In genomic region chr16:30377812-30378235, GRCh38 we compare ENCODE assay signal across 8 cellular contexts. TPM values are rescaled to one million over a fixed set of nuclear protein-coding genes. Genes with fewer than 3 reads are reported as not detected.
A peak's percentile ranks its signal among the peaks of the same experiment; 100 is the strongest.
DNase-seq lines count a peak whose midpoint lies in the region; ATAC-seq, FAIRE-seq and TF ChIP-seq lines count a peak whose summit lies in the region.

No MANE protein-coding gene starts in this region.

- H2AFZ ChIP-seq in HepG2 (ENCODE audit: low read length), result no peak overlapping the region

- intact Hi-C loops in dendritic cell treated with granulocyte-macrophage colony-stimulating factor and Interleukin-4, amounts not matched to agents 40 ng/mL and 50 ng/mL, for 4 days (cut with micrococcal nuclease), result loop anchor here (1.0 kb wide), 1 partner anchor 8 kb away; the partner anchor contains the start of gene TBC1D10B
- intact Hi-C loops in HepG2 (cut with micrococcal nuclease; ENCODE audit: unreplicated experiment), result loop anchor here (1.0 to 2.0 kb wide), 2 partner anchors 17 to 57 kb away; partner anchors contain the start of gene ZNF48

- TF ChIP-seq RAD21 in HepG2 (CRISPR knock-in tag; IDR thresholded peaks at IDR 0.05), result peak; percentile 23; the same call in 1 of the 2 replicates

- H3K27me3 Mint-ChIP-seq in dendritic cell treated with granulocyte-macrophage colony-stimulating factor and Interleukin-4, amounts not matched to agents 40 ng/mL and 50 ng/mL, for 4 days, result peaks cover 7% of the 10 kb centered on the region

- no peaks in the 10 kb centered on the region for H3K9me3 Mint-ChIP-seq in dendritic cell treated with granulocyte-macrophage colony-stimulating factor and Interleukin-4, amounts not matched to agents 40 ng/mL and 50 ng/mL, for 4 days

- no TSS peak for BruUV-seq in HepG2 (replicated peaks; lab: Mats Ljungman, UMichigan)

- H4K20me1 ChIP-seq in HepG2 (ENCODE audit: insufficient read depth, low read length), result no peaks in the 10 kb centered on the region

- in situ Hi-C loops in HepG2 (cut with HindIII; ENCODE audit: extremely low pct_ligation_motif_present, low pct_unique_long_range_greater_than_20kb), result no loop called here

- TF ChIP-seq POLR2A in HepG2 (IDR thresholded peaks at IDR 0.05; ENCODE audit: insufficient read depth in 1 of 2, low read depth in 2 of 2, low read length in 2 of 2), result no peak

- ATAC-seq in GM18907 (IDR thresholded peaks at IDR 0.05; ENCODE audit: unreplicated experiment) (peak; percentile 40), HG03342 (IDR thresholded peaks at IDR 0.05; ENCODE audit: unreplicated experiment) (peak; percentile 27), HepG2 (peak; percentile 12)

- TF ChIP-seq CTCF in HepG2 (CRISPR knock-in tag; IDR thresholded peaks at IDR 0.05), result no peak

- peaks cover 54% of the 10 kb centered on the region for H3K4me1 ChIP-seq in HepG2 (ENCODE audit: insufficient read depth, low read length)

- WGBS in HepG2 (ENCODE audit: low lambda C conversion rate), result 61% methylated on average over 39 of the region's 39 CpGs

- peak overlapping the region; percentile 88 for H3K4me3 Mint-ChIP-seq in dendritic cell treated with granulocyte-macrophage colony-stimulating factor and Interleukin-4, amounts not matched to agents 40 ng/mL and 50 ng/mL, for 4 days

- peaks cover 10% of the 10 kb centered on the region for H3K36me3 Mint-ChIP-seq in dendritic cell treated with granulocyte-macrophage colony-stimulating factor and Interleukin-4, amounts not matched to agents 40 ng/mL and 50 ng/mL, for 4 days (ENCODE audit: low read depth)

- peak overlapping the region; percentile 100 for H3K27ac Mint-ChIP-seq in dendritic cell treated with granulocyte-macrophage colony-stimulating factor and Interleukin-4, amounts not matched to agents 40 ng/mL and 50 ng/mL, for 4 days

- H3K27ac ChIP-seq in HepG2 (ENCODE audit: extremely low read length, insufficient read depth, low read length), result peak overlapping the region; percentile 90

- no peaks in the 10 kb centered on the region for H3K9me3 ChIP-seq in HepG2 (ENCODE audit: low read length)

- no peaks in the 10 kb centered on the region for H3K36me3 ChIP-seq in HepG2 (replicated peaks in 1 of 2; ENCODE audit: control insufficient read depth in 1 of 2, insufficient read depth in 2 of 2, low read length in 2 of 2)

- H3K9ac ChIP-seq in HepG2 (ENCODE audit: insufficient read depth, low read depth, low read length), result peak overlapping the region; percentile 57

- no peak for FAIRE-seq in HepG2 (lab: Jason Lieb, UNC)

- peak overlapping the region; percentile 97 for H3K4me2 ChIP-seq in HepG2 (ENCODE audit: low read depth, low read length)

- CTCF ChIA-PET in HepG2 (lab: Yijun Ruan, JAX; ENCODE audit: low intra/inter-chr PET ratio, low total read pairs), result no interaction called here

- TF ChIP-seq EP300 in HepG2 (IDR thresholded peaks at IDR 0.05; ENCODE audit: low read depth in 2 of 2, low read length in 2 of 2), result no peak; a peak in 1 of 4 replicates
- TF ChIP-seq EP300 in HepG2 (CRISPR knock-in tag; IDR thresholded peaks at IDR 0.05; ENCODE audit: borderline replicate concordance), result no peak

- H3K79me2 ChIP-seq in HepG2 (ENCODE audit: insufficient read depth, low read length), result peaks cover 2% of the 10 kb centered on the region

- H3K4me3 ChIP-seq in HepG2 (replicated peaks in 1 of 3; ENCODE audit: insufficient read depth in 1 of 3, low read depth in 2 of 3, low read length in 3 of 3), result peak overlapping the region; percentile 46 to 97 (median 71); a peak in 4 of 6 replicates

- no peaks in the 10 kb centered on the region for H3K27me3 ChIP-seq in HepG2 (ENCODE audit: control insufficient read depth in 1 of 2, insufficient read depth in 2 of 2, low read length in 2 of 2)

- H3K4me1 Mint-ChIP-seq in dendritic cell treated with granulocyte-macrophage colony-stimulating factor and Interleukin-4, amounts not matched to agents 40 ng/mL and 50 ng/mL, for 4 days (ENCODE audit: low read depth), result peaks cover 47% of the 10 kb centered on the region

- POLR2A ChIA-PET in HepG2 (lab: Yijun Ruan, JAX), result interaction anchor here (1.2 to 2.0 kb wide), 5 partner anchors 13 to 32 kb away, joined by 3 to 7 read pairs (median 5); partner anchors contain the start of genes CD2BP2 and ZNF48

- peak; percentile 58 for DNase-seq in 8988T
- DNase-seq in NCI-H446 treated with DMSO at 0.1 percent for 48 hours (lab: John Stamatoyannopoulos, UW), result peak; percentile 68
- peak; percentile 87 for DNase-seq in activated CD4-positive, alpha-beta T cell treated with anti-CD3 and anti-CD28 coated beads for 48 hours
- DNase-seq in HepG2 (ENCODE audit: low spot score), result peak; percentile 73
- DNase-seq in stimulated activated CD4-positive, alpha-beta T cell treated with anti-CD3 and anti-CD28 coated beads, Interleukin-2, amount 100 ng/mL, for 4 hours (ENCODE audit: low read depth), result peak; percentile 88

RNA-seq across cellular contexts. Expression of gene MYL11, which starts 3.2 kb away (rescaled TPM):
- total RNA-seq in HepG2 (2016; rRNA removed; fragmentation: Illumina TruSeq; extraction: Trizol), result not detected in 2 replicates
- not detected in 2 replicates for total RNA-seq in HepG2 (2016; cell fraction: cytosol; rRNA removed; fragmentation: Illumina TruSeq; extraction: Trizol; ENCODE audit: low read depth)
- total RNA-seq in HepG2 (2016; cell fraction: insoluble cytoplasmic fraction; rRNA removed; fragmentation: Illumina TruSeq; extraction: Trizol), result not detected in 2 replicates
- 0.62 TPM in 1 of 2 replicates, not detected in the other for total RNA-seq in HepG2 (2016; cell fraction: membrane; rRNA removed; fragmentation: Illumina TruSeq; extraction: Trizol)
- not detected in 2 replicates for total RNA-seq in HepG2 (2016; cell fraction: nucleus; rRNA removed; fragmentation: Illumina TruSeq; extraction: Trizol)
- polyA plus RNA-seq in HepG2 (2011; rRNA removed), result not detected in 2 replicates
- polyA plus RNA-seq in HepG2 (2011; cell fraction: cytosol; rRNA removed), result not detected in 2 replicates
- not detected in 2 replicates for polyA plus RNA-seq in HepG2 (2011; cell fraction: nucleus; rRNA removed)
- polyA plus RNA-seq in HepG2 (2012), result not detected in 2 replicates
- polyA plus RNA-seq in HepG2 (2016; cell fraction: cytosol; fragmentation: Illumina TruSeq; extraction: Trizol; ENCODE audit: low read depth), result 0.72 and 1.3 TPM in 2 replicates
- not detected in 2 replicates for polyA plus RNA-seq in HepG2 (2016; cell fraction: insoluble cytoplasmic fraction; fragmentation: Illumina TruSeq; extraction: Trizol; ENCODE audit: low read depth)
- 0.87 TPM in 1 of 2 replicates, not detected in the other for polyA plus RNA-seq in HepG2 (2016; cell fraction: membrane; fragmentation: Illumina TruSeq; extraction: Trizol; ENCODE audit: low read depth)
- not detected in 2 replicates for polyA plus RNA-seq in HepG2 (2016; cell fraction: nucleus; fragmentation: Illumina TruSeq; extraction: Trizol; ENCODE audit: insufficient read depth, low read depth)
- not detected in 2 replicates for polyA minus RNA-seq in HepG2 (2011; rRNA and poly(A)+ RNA removed; ENCODE audit: low replicate concordance)
- not detected in 2 replicates for polyA minus RNA-seq in HepG2 (2011; cell fraction: cytosol; rRNA and poly(A)+ RNA removed)
- not detected in 2 replicates for polyA minus RNA-seq in HepG2 (2011; cell fraction: nucleus; rRNA and poly(A)+ RNA removed)

RNA-seq across cellular contexts. Expression of gene SEPTIN1, which starts 4.5 kb away (rescaled TPM):
- 0.18 and 0.27 TPM in 2 replicates for total RNA-seq in HepG2 (2016; rRNA removed; fragmentation: Illumina TruSeq; extraction: Trizol)
- total RNA-seq in HepG2 (2016; cell fraction: cytosol; rRNA removed; fragmentation: Illumina TruSeq; extraction: Trizol; ENCODE audit: low read depth), result 0.18 and 0.51 TPM in 2 replicates
- 0.17 and 0.18 TPM in 2 replicates for total RNA-seq in HepG2 (2016; cell fraction: insoluble cytoplasmic fraction; rRNA removed; fragmentation: Illumina TruSeq; extraction: Trizol)
- 0.28 and 0.68 TPM in 2 replicates for total RNA-seq in HepG2 (2016; cell fraction: membrane; rRNA removed; fragmentation: Illumina TruSeq; extraction: Trizol)
- not detected in 2 replicates for total RNA-seq in HepG2 (2016; cell fraction: nucleus; rRNA removed; fragmentation: Illumina TruSeq; extraction: Trizol)
- 0.67 and 0.94 TPM in 2 replicates for polyA plus RNA-seq in HepG2 (2011; rRNA removed)
- polyA plus RNA-seq in HepG2 (2011; cell fraction: cytosol; rRNA removed), result 0.56 and 0.76 TPM in 2 replicates
- 1.0 and 1.3 TPM in 2 replicates for polyA plus RNA-seq in HepG2 (2011; cell fraction: nucleus; rRNA removed)
- 1.1 and 1.7 TPM in 2 replicates for polyA plus RNA-seq in HepG2 (2012)
- polyA plus RNA-seq in HepG2 (2016; cell fraction: cytosol; fragmentation: Illumina TruSeq; extraction: Trizol; ENCODE audit: low read depth), result 4.2 and 4.6 TPM in 2 replicates
- polyA plus RNA-seq in HepG2 (2016; cell fraction: insoluble cytoplasmic fraction; fragmentation: Illumina TruSeq; extraction: Trizol; ENCODE audit: low read depth), result 0.76 and 0.85 TPM in 2 replicates
- polyA plus RNA-seq in HepG2 (2016; cell fraction: membrane; fragmentation: Illumina TruSeq; extraction: Trizol; ENCODE audit: low read depth), result 3.3 and 3.8 TPM in 2 replicates
- polyA plus RNA-seq in HepG2 (2016; cell fraction: nucleus; fragmentation: Illumina TruSeq; extraction: Trizol; ENCODE audit: insufficient read depth, low read depth), result 0.65 and 1.1 TPM in 2 replicates
- polyA minus RNA-seq in HepG2 (2011; rRNA and poly(A)+ RNA removed; ENCODE audit: low replicate concordance), result 0.24 TPM in 1 of 2 replicates, not detected in the other
- polyA minus RNA-seq in HepG2 (2011; cell fraction: cytosol; rRNA and poly(A)+ RNA removed), result not detected in 2 replicates
- 0.13 TPM in 1 of 2 replicates, not detected in the other for polyA minus RNA-seq in HepG2 (2011; cell fraction: nucleus; rRNA and poly(A)+ RNA removed)

RNA-seq across cellular contexts. Expression of gene TBC1D10B, which starts 7.5 kb away (rescaled TPM):
- 20.8 and 24.8 TPM in 2 replicates for total RNA-seq in HepG2 (2016; rRNA removed; fragmentation: Illumina TruSeq; extraction: Trizol)
- total RNA-seq in HepG2 (2016; cell fraction: cytosol; rRNA removed; fragmentation: Illumina TruSeq; extraction: Trizol; ENCODE audit: low read depth), result 8.6 and 8.9 TPM in 2 replicates
- 16.6 and 24.3 TPM in 2 replicates for total RNA-seq in HepG2 (2016; cell fraction: insoluble cytoplasmic fraction; rRNA removed; fragmentation: Illumina TruSeq; extraction: Trizol)
- total RNA-seq in HepG2 (2016; cell fraction: membrane; rRNA removed; fragmentation: Illumina TruSeq; extraction: Trizol), result 26.7 and 28.1 TPM in 2 replicates
- total RNA-seq in HepG2 (2016; cell fraction: nucleus; rRNA removed; fragmentation: Illumina TruSeq; extraction: Trizol), result 15.5 and 19.2 TPM in 2 replicates
- 15.7 and 16.4 TPM in 2 replicates for polyA plus RNA-seq in HepG2 (2011; rRNA removed)
- 18.9 and 22.7 TPM in 2 replicates for polyA plus RNA-seq in HepG2 (2011; cell fraction: cytosol; rRNA removed)
- polyA plus RNA-seq in HepG2 (2011; cell fraction: nucleus; rRNA removed), result 33.2 and 34.9 TPM in 2 replicates
- 25.6 and 28.2 TPM in 2 replicates for polyA plus RNA-seq in HepG2 (2012)
- polyA plus RNA-seq in HepG2 (2016; cell fraction: cytosol; fragmentation: Illumina TruSeq; extraction: Trizol; ENCODE audit: low read depth), result 8.5 and 9.1 TPM in 2 replicates
- 22.6 and 31.2 TPM in 2 replicates for polyA plus RNA-seq in HepG2 (2016; cell fraction: insoluble cytoplasmic fraction; fragmentation: Illumina TruSeq; extraction: Trizol; ENCODE audit: low read depth)
- 21.4 and 25.0 TPM in 2 replicates for polyA plus RNA-seq in HepG2 (2016; cell fraction: membrane; fragmentation: Illumina TruSeq; extraction: Trizol; ENCODE audit: low read depth)
- polyA plus RNA-seq in HepG2 (2016; cell fraction: nucleus; fragmentation: Illumina TruSeq; extraction: Trizol; ENCODE audit: insufficient read depth, low read depth), result 36.3 and 37.8 TPM in 2 replicates
- polyA minus RNA-seq in HepG2 (2011; rRNA and poly(A)+ RNA removed; ENCODE audit: low replicate concordance), result 31.9 and 51.8 TPM in 2 replicates
- 20.0 and 23.4 TPM in 2 replicates for polyA minus RNA-seq in HepG2 (2011; cell fraction: cytosol; rRNA and poly(A)+ RNA removed)
- polyA minus RNA-seq in HepG2 (2011; cell fraction: nucleus; rRNA and poly(A)+ RNA removed), result 15.0 and 15.1 TPM in 2 replicates

RNA-seq across cellular contexts. Expression of gene ZNF48, which starts 17.4 kb away (rescaled TPM):
- 10.9 and 12.3 TPM in 2 replicates for total RNA-seq in HepG2 (2016; rRNA removed; fragmentation: Illumina TruSeq; extraction: Trizol)
- 2.3 and 2.9 TPM in 2 replicates for total RNA-seq in HepG2 (2016; cell fraction: cytosol; rRNA removed; fragmentation: Illumina TruSeq; extraction: Trizol; ENCODE audit: low read depth)
- 10.9 and 12.6 TPM in 2 replicates for total RNA-seq in HepG2 (2016; cell fraction: insoluble cytoplasmic fraction; rRNA removed; fragmentation: Illumina TruSeq; extraction: Trizol)
- total RNA-seq in HepG2 (2016; cell fraction: membrane; rRNA removed; fragmentation: Illumina TruSeq; extraction: Trizol), result 8.8 and 8.9 TPM in 2 replicates
- total RNA-seq in HepG2 (2016; cell fraction: nucleus; rRNA removed; fragmentation: Illumina TruSeq; extraction: Trizol), result 5.4 and 7.9 TPM in 2 replicates
- polyA plus RNA-seq in HepG2 (2011; rRNA removed), result 9.9 and 11.7 TPM in 2 replicates
- polyA plus RNA-seq in HepG2 (2011; cell fraction: cytosol; rRNA removed), result 7.8 and 10.1 TPM in 2 replicates
- polyA plus RNA-seq in HepG2 (2011; cell fraction: nucleus; rRNA removed), result 9.4 and 11.4 TPM in 2 replicates
- polyA plus RNA-seq in HepG2 (2012), result 7.7 and 10.5 TPM in 2 replicates
- polyA plus RNA-seq in HepG2 (2016; cell fraction: cytosol; fragmentation: Illumina TruSeq; extraction: Trizol; ENCODE audit: low read depth), result 2.1 and 2.6 TPM in 2 replicates
- 11.0 and 11.9 TPM in 2 replicates for polyA plus RNA-seq in HepG2 (2016; cell fraction: insoluble cytoplasmic fraction; fragmentation: Illumina TruSeq; extraction: Trizol; ENCODE audit: low read depth)
- 5.4 and 6.0 TPM in 2 replicates for polyA plus RNA-seq in HepG2 (2016; cell fraction: membrane; fragmentation: Illumina TruSeq; extraction: Trizol; ENCODE audit: low read depth)
- 11.3 and 12.2 TPM in 2 replicates for polyA plus RNA-seq in HepG2 (2016; cell fraction: nucleus; fragmentation: Illumina TruSeq; extraction: Trizol; ENCODE audit: insufficient read depth, low read depth)
- polyA minus RNA-seq in HepG2 (2011; rRNA and poly(A)+ RNA removed; ENCODE audit: low replicate concordance), result 7.6 and 12.0 TPM in 2 replicates
- polyA minus RNA-seq in HepG2 (2011; cell fraction: cytosol; rRNA and poly(A)+ RNA removed), result 4.8 and 5.3 TPM in 2 replicates
- 4.1 and 5.0 TPM in 2 replicates for polyA minus RNA-seq in HepG2 (2011; cell fraction: nucleus; rRNA and poly(A)+ RNA removed)

RNA-seq across cellular contexts. Expression of gene CD2BP2, which starts 22.7 kb away (rescaled TPM):
- total RNA-seq in HepG2 (2016; rRNA removed; fragmentation: Illumina TruSeq; extraction: Trizol), result 54.6 and 69.9 TPM in 2 replicates
- 7.2 and 8.0 TPM in 2 replicates for total RNA-seq in HepG2 (2016; cell fraction: cytosol; rRNA removed; fragmentation: Illumina TruSeq; extraction: Trizol; ENCODE audit: low read depth)
- total RNA-seq in HepG2 (2016; cell fraction: insoluble cytoplasmic fraction; rRNA removed; fragmentation: Illumina TruSeq; extraction: Trizol), result 57.2 and 72.6 TPM in 2 replicates
- 18.8 and 20.2 TPM in 2 replicates for total RNA-seq in HepG2 (2016; cell fraction: membrane; rRNA removed; fragmentation: Illumina TruSeq; extraction: Trizol)
- 24.2 and 28.9 TPM in 2 replicates for total RNA-seq in HepG2 (2016; cell fraction: nucleus; rRNA removed; fragmentation: Illumina TruSeq; extraction: Trizol)
- polyA plus RNA-seq in HepG2 (2011; rRNA removed), result 24.9 and 27.3 TPM in 2 replicates
- 26.5 and 26.7 TPM in 2 replicates for polyA plus RNA-seq in HepG2 (2011; cell fraction: cytosol; rRNA removed)
- 52.6 and 55.8 TPM in 2 replicates for polyA plus RNA-seq in HepG2 (2011; cell fraction: nucleus; rRNA removed)
- polyA plus RNA-seq in HepG2 (2012), result 25.0 and 28.0 TPM in 2 replicates
- polyA plus RNA-seq in HepG2 (2016; cell fraction: cytosol; fragmentation: Illumina TruSeq; extraction: Trizol; ENCODE audit: low read depth), result 8.5 and 10.2 TPM in 2 replicates
- polyA plus RNA-seq in HepG2 (2016; cell fraction: insoluble cytoplasmic fraction; fragmentation: Illumina TruSeq; extraction: Trizol; ENCODE audit: low read depth), result 76.1 and 78.5 TPM in 2 replicates
- 16.5 and 17.6 TPM in 2 replicates for polyA plus RNA-seq in HepG2 (2016; cell fraction: membrane; fragmentation: Illumina TruSeq; extraction: Trizol; ENCODE audit: low read depth)
- 49.1 and 51.4 TPM in 2 replicates for polyA plus RNA-seq in HepG2 (2016; cell fraction: nucleus; fragmentation: Illumina TruSeq; extraction: Trizol; ENCODE audit: insufficient read depth, low read depth)
- polyA minus RNA-seq in HepG2 (2011; rRNA and poly(A)+ RNA removed; ENCODE audit: low replicate concordance), result 21.5 and 32.4 TPM in 2 replicates
- polyA minus RNA-seq in HepG2 (2011; cell fraction: cytosol; rRNA and poly(A)+ RNA removed), result 8.9 and 11.3 TPM in 2 replicates
- 14.0 and 20.5 TPM in 2 replicates for polyA minus RNA-seq in HepG2 (2011; cell fraction: nucleus; rRNA and poly(A)+ RNA removed)

Comparison
In these comparisons a context has a peak if more than half of its experiments do, and no peak if none do; other contexts are left out.
1. Peak in every context shown above with its lines: DNase-seq, ATAC-seq, H3K4me3 ChIP-seq and H3K27ac ChIP-seq.